In the genomic region with DNA sequence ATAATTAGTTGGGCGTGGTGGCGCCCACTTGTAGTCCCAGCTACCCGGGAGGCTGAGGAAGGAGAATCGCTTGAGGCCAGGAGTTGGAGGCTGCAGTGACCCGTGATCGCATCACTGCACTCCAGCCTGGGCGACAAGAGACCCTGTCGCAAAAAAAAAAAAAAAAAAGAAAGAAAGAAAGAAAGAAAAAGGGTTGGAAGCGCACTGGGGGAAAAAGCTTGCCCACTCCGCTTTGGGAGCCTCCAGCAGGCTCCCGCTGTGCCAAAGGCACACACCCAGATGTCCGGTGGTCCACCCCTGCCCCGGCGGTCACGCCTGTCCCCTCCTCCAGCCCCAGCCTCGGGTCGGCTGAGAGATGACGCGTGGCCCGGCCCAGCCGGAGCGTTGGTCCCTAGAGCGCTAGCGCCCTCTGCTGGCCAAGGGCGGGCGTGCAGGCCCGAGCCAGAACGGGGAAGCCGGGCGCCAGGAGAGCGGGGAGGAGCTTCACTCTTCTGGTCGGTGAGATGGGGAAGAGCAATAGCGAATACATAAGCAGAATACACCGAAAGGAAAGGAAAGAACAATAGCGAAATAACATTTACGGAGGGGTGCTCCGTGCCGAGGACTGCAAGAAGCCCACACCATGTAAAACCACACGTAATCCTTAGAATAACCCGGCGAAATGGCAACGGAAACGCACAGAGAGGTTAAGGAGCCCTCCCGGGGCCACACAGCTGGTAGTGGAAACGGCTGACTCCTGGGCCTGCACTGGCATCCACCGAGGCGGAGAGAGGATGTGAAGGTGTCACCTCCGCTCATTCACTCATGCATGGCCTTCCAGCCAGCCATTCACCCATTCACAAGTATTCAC, we compare ENCODE assay signal across 8 cellular contexts. TPM values are rescaled to one million over a fixed set of nuclear protein-coding genes. Genes with fewer than 3 reads are reported as not detected.
DNase-seq lines count a peak whose midpoint lies in the region; ATAC-seq and TF ChIP-seq lines count a peak whose summit lies in the region.

No MANE protein-coding gene starts in this region.

- no peaks in the 10 kb centered on the region for H3K27me3 Mint-ChIP-seq in nephron progenitor cell (ENCODE audit: low read depth, poor library complexity)

- no peak overlapping the region for H3K27ac Mint-ChIP-seq in nephron progenitor cell

- H3K4me3 ChIP-seq in Peyer's patch (peak overlapping the region in 3 of 4 donors; percentile 25 to 44 (median 33)), fibroblast of pulmonary artery (replicated peaks; ENCODE audit: low read depth, low read length) (peak overlapping the region; percentile 50)

- H3K4me1 ChIP-seq in Peyer's patch = peaks cover 0 to 10% (median 2%) of the 10 kb centered on the region in 4 donors

- no peaks in the 10 kb centered on the region for H3K27me3 ChIP-seq in Peyer's patch

- ATAC-seq in GM21723 (IDR thresholded peaks at IDR 0.05; ENCODE audit: unreplicated experiment) = peak; percentile 88
- peak; percentile 99 for ATAC-seq in stimulated activated naive CD8-positive, alpha-beta T cell treated with anti-CD3 and anti-CD28 coated beads, Interleukin-15, Interleukin-2, amounts not matched to agents 100 U/mL and 50 U/mL, for 24 hours

- no peaks in the 10 kb centered on the region for H3K9me3 Mint-ChIP-seq in nephron progenitor cell

- peak overlapping the region in 1 of 4 donors; percentile 17 for H3K27ac ChIP-seq in Peyer's patch

- peaks cover 39% of the 10 kb centered on the region for H3K4me1 Mint-ChIP-seq in nephron progenitor cell

- H3K4me3 Mint-ChIP-seq in nephron progenitor cell = peak overlapping the region; percentile 57

- no peaks in the 10 kb centered on the region for H3K36me3 Mint-ChIP-seq in nephron progenitor cell (ENCODE audit: low read depth)

- TF ChIP-seq POLR2A in Peyer's patch (IDR thresholded peaks at IDR 0.05) = no peak

- no peaks in the 10 kb centered on the region for H3K36me3 ChIP-seq in Peyer's patch

- DNase-seq in COR-L47 (lab: John Stamatoyannopoulos, UW) (peak; percentile 62), LHCN-M2 (ENCODE audit: low read depth) (peak; percentile 65), Peyer's patch (peak; percentile 91 to 95 (median 94)), activated T-helper 1 cell treated with Interleukin-2 at 50 U/mL for 16 hours (ENCODE audit: low read depth) (peak; percentile 86), fibroblast of pulmonary artery (ENCODE audit: low read depth) (peak; percentile 79), nephron progenitor cell (peak; percentile 99)
- DNase-seq in stimulated activated naive CD8-positive, alpha-beta T cell treated with anti-CD3 and anti-CD28 coated beads, Interleukin-15, Interleukin-2, amounts not matched to agents 100 U/mL and 50 U/mL, for 24 hours = peak; percentile 98

- H3K9me3 ChIP-seq in Peyer's patch = no peaks in the 10 kb centered on the region

- TF ChIP-seq CTCF in Peyer's patch (IDR thresholded peaks at IDR 0.05) (peak; percentile 98 to 100 (median 99)), fibroblast of pulmonary artery (IDR thresholded peaks at IDR 0.05; ENCODE audit: low read length, missing control alignments) (peak; percentile 92), nephron progenitor cell (IDR thresholded peaks at IDR 0.05) (peak; percentile 100)

RNA-seq across cellular contexts. Expression of a gene that starts 41.7 kb away (rescaled TPM):
- total RNA-seq in LHCN-M2 (2014; rRNA removed) (61.5 and 71.5 TPM in 2 replicates), Peyer's patch (100 to 1,000 TPM in 3 of 4 donors, 10 to 100 TPM in 1; 94.4 to 111 (median 105) TPM)
- 126 TPM for polyA plus RNA-seq in LHCN-M2 (2012)
